ENCODE assay signal across 20 cellular contexts in the genomic region with DNA sequence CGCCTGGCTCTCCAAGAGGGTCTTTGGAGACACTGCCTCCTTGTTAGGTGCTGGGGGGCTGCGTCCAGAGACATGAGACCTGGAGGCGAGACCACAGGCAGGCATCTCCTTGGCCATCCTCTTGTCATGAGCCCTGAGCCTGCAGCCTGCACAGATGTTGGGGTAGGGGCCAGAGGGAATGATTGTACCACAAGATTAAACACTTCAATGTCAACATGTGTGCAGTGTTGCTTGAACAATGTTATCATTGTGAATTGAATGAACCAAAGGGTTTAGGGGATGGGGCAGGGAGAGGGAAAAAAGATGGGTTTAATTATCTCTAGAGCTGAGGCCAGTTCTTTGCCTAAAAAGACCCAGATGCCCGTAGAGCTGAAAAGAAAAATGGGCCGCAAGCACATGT. TPM values are rescaled to one million over a fixed set of nuclear protein-coding genes. Genes with fewer than 3 reads are reported as not detected.
DNase-seq lines count a peak whose midpoint lies in the region; ATAC-seq and TF ChIP-seq lines count a peak whose summit lies in the region.
"Had no signal": no experiment of that assay in that cellular context is flagged by ENCODE, and none has a peak within 500 bp of the region (broad histone marks: within the 10 kb centered on the region; RNA-seq: fewer than 3 reads in every experiment).

No MANE protein-coding gene starts in this region.

- H3K27me3 Mint-ChIP-seq in type B pancreatic cell = no peaks in the 10 kb centered on the region

- H3K4me1 Mint-ChIP-seq in type B pancreatic cell (ENCODE audit: unreplicated experiment) = peaks cover 61% of the 10 kb centered on the region
- H3K4me1 Mint-ChIP-seq: CD14-positive monocyte had no signal

- no peak overlapping the region for H2AFZ ChIP-seq in Karpas-422 (ENCODE audit: low read length)

- H3K9me3 Mint-ChIP-seq in type B pancreatic cell = no peaks in the 10 kb centered on the region

- DNase-seq in Karpas-422 (no peak), medulla oblongata (ENCODE audit: extremely low spot score) (peak; percentile 69), type B pancreatic cell (ENCODE audit: extremely low spot score, unreplicated experiment) (no peak), KG1 (lab: John Stamatoyannopoulos, UW) (no peak), activated T-cell treated with anti-CD3 and anti-CD28 coated beads for 4 hours (no peak), WERI-Rb-1 (no peak)
- DNase-seq: COR-L47, DMS153, EL, HFFc6, NCI-H1048, NCI-H1436 treated with DMSO at 0.1 percent for 48 hours, NCI-H2081, Peyer's patch, SHP77 had no signal

- H3K36me3 ChIP-seq in Karpas-422 (ENCODE audit: insufficient read depth, low read length) (no peaks in the 10 kb centered on the region), WERI-Rb-1 (no peaks in the 10 kb centered on the region)
- H3K36me3 ChIP-seq: Peyer's patch had no signal

- H3K27me3 ChIP-seq in Karpas-422 (ENCODE audit: low read length) = no peaks in the 10 kb centered on the region; the same call in 1 of the 2 replicates
- H3K27me3 ChIP-seq in WERI-Rb-1 (ENCODE audit: insufficient read depth, low read depth, severe bottlenecking) = peaks cover 26% of the 10 kb centered on the region
- H3K27me3 ChIP-seq: Peyer's patch had no signal

- H3K9me3 ChIP-seq in Karpas-422 (ENCODE audit: low read length) (no peaks in the 10 kb centered on the region), WERI-Rb-1 (ENCODE audit: severe bottlenecking) (peaks cover 4% of the 10 kb centered on the region)

- peaks cover 36% of the 10 kb centered on the region for H3K36me3 Mint-ChIP-seq in type B pancreatic cell
- H3K36me3 Mint-ChIP-seq: CD14-positive monocyte had no signal

- no peaks in the 10 kb centered on the region for H3K79me2 ChIP-seq in Karpas-422 (ENCODE audit: low read length)

- H3K4me3 Mint-ChIP-seq in type B pancreatic cell = peak overlapping the region; percentile 51
- H3K4me3 Mint-ChIP-seq: CD14-positive monocyte, HFFc6 had no signal

- H3K9ac ChIP-seq in Karpas-422 (ENCODE audit: low read length) = peak overlapping the region; percentile 16; the same call in 1 of the 2 replicates
- H3K9ac ChIP-seq: KMS-11 had no signal

- peak overlapping the region; percentile 8 for H3K27ac Mint-ChIP-seq in type B pancreatic cell
- H3K27ac Mint-ChIP-seq: HFFc6 had no signal

- TF ChIP-seq CTCF in type B pancreatic cell (conservative IDR thresholded peaks at IDR 0.05) (no peak), WERI-Rb-1 (IDR thresholded peaks at IDR 0.05; ENCODE audit: low read depth, low read length) (no peak)

- no peaks in the 10 kb centered on the region for H4K20me1 ChIP-seq in Karpas-422 (ENCODE audit: insufficient read depth, low read depth, low read length)

- peaks cover 30% of the 10 kb centered on the region for H3K4me1 ChIP-seq in Karpas-422 (ENCODE audit: low read length)
- H3K4me1 ChIP-seq: Peyer's patch had no signal

- H3K27ac ChIP-seq in Karpas-422 (ENCODE audit: low read length) (no peak overlapping the region), WERI-Rb-1 (no peak overlapping the region)
- H3K27ac ChIP-seq: KMS-11, Peyer's patch had no signal

- H3K4me3 ChIP-seq in Karpas-422 (ENCODE audit: low read length) (no peak overlapping the region), WERI-Rb-1 (ENCODE audit: low read depth, low read length) (no peak overlapping the region)
- H3K4me3 ChIP-seq: Peyer's patch had no signal

- no peak; the same call in 2 of the 3 replicates for ATAC-seq in SK-N-SH treated with all-trans-retinoic acid at 6 μM for 48 hours
- ATAC-seq: HepG2 had no signal

- H3K9me2 ChIP-seq in Karpas-422 (replicated peaks; ENCODE audit: insufficient read depth, low read length) = no peaks in the 10 kb centered on the region

- H3K4me2 ChIP-seq in Karpas-422 (ENCODE audit: low read depth, low read length, poor library complexity, severe bottlenecking) = no peak overlapping the region
- H3K4me2 ChIP-seq: KMS-11 had no signal

TF ChIP-seq in SK-N-SH treated with all-trans-retinoic acid at 6 μM for 48 hours, 23 proteins besides CTCF, POLR2A, EP300 and RAD21:
- TF ChIP-seq, protein P1, sequence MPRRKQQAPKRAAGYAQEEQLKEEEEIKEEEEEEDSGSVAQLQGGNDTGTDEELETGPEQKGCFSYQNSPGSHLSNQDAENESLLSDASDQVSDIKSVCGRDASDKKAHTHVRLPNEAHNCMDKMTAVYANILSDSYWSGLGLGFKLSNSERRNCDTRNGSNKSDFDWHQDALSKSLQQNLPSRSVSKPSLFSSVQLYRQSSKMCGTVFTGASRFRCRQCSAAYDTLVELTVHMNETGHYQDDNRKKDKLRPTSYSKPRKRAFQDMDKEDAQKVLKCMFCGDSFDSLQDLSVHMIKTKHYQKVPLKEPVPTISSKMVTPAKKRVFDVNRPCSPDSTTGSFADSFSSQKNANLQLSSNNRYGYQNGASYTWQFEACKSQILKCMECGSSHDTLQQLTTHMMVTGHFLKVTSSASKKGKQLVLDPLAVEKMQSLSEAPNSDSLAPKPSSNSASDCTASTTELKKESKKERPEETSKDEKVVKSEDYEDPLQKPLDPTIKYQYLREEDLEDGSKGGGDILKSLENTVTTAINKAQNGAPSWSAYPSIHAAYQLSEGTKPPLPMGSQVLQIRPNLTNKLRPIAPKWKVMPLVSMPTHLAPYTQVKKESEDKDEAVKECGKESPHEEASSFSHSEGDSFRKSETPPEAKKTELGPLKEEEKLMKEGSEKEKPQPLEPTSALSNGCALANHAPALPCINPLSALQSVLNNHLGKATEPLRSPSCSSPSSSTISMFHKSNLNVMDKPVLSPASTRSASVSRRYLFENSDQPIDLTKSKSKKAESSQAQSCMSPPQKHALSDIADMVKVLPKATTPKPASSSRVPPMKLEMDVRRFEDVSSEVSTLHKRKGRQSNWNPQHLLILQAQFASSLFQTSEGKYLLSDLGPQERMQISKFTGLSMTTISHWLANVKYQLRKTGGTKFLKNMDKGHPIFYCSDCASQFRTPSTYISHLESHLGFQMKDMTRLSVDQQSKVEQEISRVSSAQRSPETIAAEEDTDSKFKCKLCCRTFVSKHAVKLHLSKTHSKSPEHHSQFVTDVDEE (CRISPR knock-in tag; IDR thresholded peaks at IDR 0.05) = no peak
- TF ChIP-seq TCF4 (CRISPR knock-in tag; IDR thresholded peaks at IDR 0.05; ENCODE audit: borderline replicate concordance) = peak; percentile 77; the same call in 1 of the 2 replicates
TF ChIP-seq in SK-N-SH treated with all-trans-retinoic acid at 6 μM for 48 hours: peak in this region for 1.

RNA-seq across cellular contexts. Expression of a gene that starts 24.8 kb away (rescaled TPM):
- not detected in 2 replicates for total RNA-seq in Karpas-422 (2014; rRNA removed; shearing (Covaris generic); ENCODE audit: low replicate concordance)
- 115 and 287 TPM in 2 replicates for total RNA-seq in type B pancreatic cell (ENCODE audit: low replicate concordance)
- total RNA-seq: HepG2, HFFc6, MCF 10A had no signal

Comparison
In these comparisons a context has a peak if more than half of its experiments do, and no peak if none do; other contexts are left out.
1. RNA of a gene that starts 24.8 kb away (total RNA-seq): 115 to 287 TPM in type B pancreatic cell; not detected in Karpas-422; every median in the first group is over 100 times any median in the second.